ENCODE assay signal across 8 cellular contexts in genomic region chr19:16659464-16659831, GRCh38. TPM values are rescaled to one million over a fixed set of nuclear protein-coding genes. Genes with fewer than 3 reads are reported as not detected.
DNase-seq lines count a peak whose midpoint lies in the region; ATAC-seq and TF ChIP-seq lines count a peak whose summit lies in the region.

No MANE protein-coding gene starts in this region.

- DNase-seq in CD8-positive, alpha-beta memory T cell, result no peak
- no peak for DNase-seq in RWPE2 (ENCODE audit: low spot score)
- DNase-seq in epithelial cell of prostate (ENCODE audit: low read depth, low spot score), result no peak
- no peak for DNase-seq in osteocyte (ENCODE audit: extremely low spot score, unreplicated experiment)
- no peak for DNase-seq in effector CD4-positive, alpha-beta T cell
- no peak for DNase-seq in SIG-M5 treated with dmso at 0.1 percent for 504 hours (lab: John Stamatoyannopoulos, UW; ENCODE audit: unreplicated experiment)
- DNase-seq in SHP77 treated with DMSO at 0.1 percent for 48 hours (lab: John Stamatoyannopoulos, UW), result no peak
- no peak for DNase-seq in iPS-NIHi7 (ENCODE audit: extremely low spot score)

- peaks cover 0 to 46% (median 10%) of the 10 kb centered on the region in 3 donors for H3K36me3 Mint-ChIP-seq in CD8-positive, alpha-beta memory T cell
- peaks cover 22% of the 10 kb centered on the region for H3K36me3 Mint-ChIP-seq in osteocyte (ENCODE audit: unreplicated experiment)

- no peaks in the 10 kb centered on the region for H3K9me3 Mint-ChIP-seq in CD8-positive, alpha-beta memory T cell
- no peaks in the 10 kb centered on the region for H3K9me3 Mint-ChIP-seq in osteocyte (ENCODE audit: unreplicated experiment)

- no peak for ATAC-seq in RWPE2 (ENCODE audit: low read depth)

- H3K9me3 ChIP-seq in CD8-positive, alpha-beta memory T cell (ENCODE audit: low read length), result no peaks in the 10 kb centered on the region
- no peaks in the 10 kb centered on the region for H3K9me3 ChIP-seq in RWPE2 (ENCODE audit: severe bottlenecking)

- H3K4me3 ChIP-seq in CD8-positive, alpha-beta memory T cell (ENCODE audit: low read length), result peak overlapping the region; percentile 98
- H3K4me3 ChIP-seq in RWPE2 (ENCODE audit: severe bottlenecking), result peak overlapping the region; percentile 69

- peaks cover 35 to 66% (median 49%) of the 10 kb centered on the region in 3 donors for H3K4me1 Mint-ChIP-seq in CD8-positive, alpha-beta memory T cell
- H3K4me1 Mint-ChIP-seq in osteocyte (ENCODE audit: unreplicated experiment), result peaks cover 22% of the 10 kb centered on the region

- CTCF ChIA-PET in CD8-positive, alpha-beta memory T cell (lab: Charles Lee), result interaction anchor here (1.2 to 1.3 kb wide), 2 partner anchors 31 to 105 kb away, joined by 4 to 8 read pairs; partner anchors contain the start of gene MED26

- no peaks in the 10 kb centered on the region for H3K27me3 ChIP-seq in CD8-positive, alpha-beta memory T cell (ENCODE audit: insufficient read depth, low read length, poor library complexity, severe bottlenecking)
- H3K27me3 ChIP-seq in RWPE2 (ENCODE audit: insufficient read depth, poor library complexity, severe bottlenecking), result no peaks in the 10 kb centered on the region

- H3K27me3 Mint-ChIP-seq in CD8-positive, alpha-beta memory T cell, result peaks cover 2 to 3% of the 10 kb centered on the region in 2 donors
- H3K27me3 Mint-ChIP-seq in osteocyte (ENCODE audit: unreplicated experiment), result no peaks in the 10 kb centered on the region

- H3K36me3 ChIP-seq in CD8-positive, alpha-beta memory T cell (ENCODE audit: insufficient read depth, low read length), result peaks cover 34% of the 10 kb centered on the region
- peaks cover 41% of the 10 kb centered on the region for H3K36me3 ChIP-seq in RWPE2 (ENCODE audit: low read depth)

- TF ChIP-seq CTCF in RWPE2 (IDR thresholded peaks at IDR 0.05; ENCODE audit: poor library complexity, severe bottlenecking), result no peak
- no peak for TF ChIP-seq CTCF in osteocyte (IDR thresholded peaks at IDR 0.05)

- H3K4me1 ChIP-seq in CD8-positive, alpha-beta memory T cell (ENCODE audit: insufficient read depth, low read length), result peaks cover 34% of the 10 kb centered on the region
- H3K4me1 ChIP-seq in RWPE2 (ENCODE audit: insufficient read depth, poor library complexity, severe bottlenecking), result no peaks in the 10 kb centered on the region

- peak overlapping the region; percentile 92 for H3K27ac ChIP-seq in CD8-positive, alpha-beta memory T cell (ENCODE audit: low read depth, low read length)
- H3K27ac ChIP-seq in RWPE2 (ENCODE audit: poor library complexity, severe bottlenecking) (peak overlapping the region; percentile 63), epithelial cell of prostate (peak overlapping the region; percentile 90)

- H3K4me3 Mint-ChIP-seq in CD8-positive, alpha-beta memory T cell, result peak overlapping the region; percentile 97 to 100 (median 99)
- H3K4me3 Mint-ChIP-seq in osteocyte (ENCODE audit: unreplicated experiment), result peak overlapping the region; percentile 98

- H3K27ac Mint-ChIP-seq in CD8-positive, alpha-beta memory T cell, result peak overlapping the region; percentile 94 to 99 (median 98)
- H3K27ac Mint-ChIP-seq in osteocyte (ENCODE audit: unreplicated experiment), result peak overlapping the region; percentile 99

- POLR2A ChIA-PET in CD8-positive, alpha-beta memory T cell (lab: Charles Lee), result interaction anchor here (0.6 to 2.4 kb wide), 4 partner anchors 31 to 117 kb away, joined by 3 to 20 read pairs (median 4); partner anchors contain the start of gene MED26

RNA-seq across cellular contexts. Expression of gene SMIM7, which starts 0.5 kb away (rescaled TPM):
- 10 to 100 TPM; 61.7 to 64.5 TPM for total RNA-seq in CD8-positive, alpha-beta memory T cell
- 64.5 TPM for polyA plus RNA-seq in CD8-positive, alpha-beta memory T cell
- total RNA-seq in osteocyte, result 60.5 and 63.8 TPM in 2 replicates

RNA-seq across cellular contexts. Expression of gene TMEM38A, which starts 1.5 kb away (rescaled TPM):
- under 1 TPM; 0.50 to 0.60 TPM for total RNA-seq in CD8-positive, alpha-beta memory T cell
- polyA plus RNA-seq in CD8-positive, alpha-beta memory T cell, result not detected
- total RNA-seq in osteocyte, result 6.2 and 6.3 TPM in 2 replicates

RNA-seq across cellular contexts. Expression of gene MED26, which starts 31.4 kb away (rescaled TPM):
- total RNA-seq in CD8-positive, alpha-beta memory T cell, result 10 to 100 TPM; 14.7 to 17.1 TPM
- 3.1 TPM for polyA plus RNA-seq in CD8-positive, alpha-beta memory T cell
- 9.5 and 15.4 TPM in 2 replicates for total RNA-seq in osteocyte
